14 cellular contexts compared by ENCODE assay signal in the genomic region with DNA sequence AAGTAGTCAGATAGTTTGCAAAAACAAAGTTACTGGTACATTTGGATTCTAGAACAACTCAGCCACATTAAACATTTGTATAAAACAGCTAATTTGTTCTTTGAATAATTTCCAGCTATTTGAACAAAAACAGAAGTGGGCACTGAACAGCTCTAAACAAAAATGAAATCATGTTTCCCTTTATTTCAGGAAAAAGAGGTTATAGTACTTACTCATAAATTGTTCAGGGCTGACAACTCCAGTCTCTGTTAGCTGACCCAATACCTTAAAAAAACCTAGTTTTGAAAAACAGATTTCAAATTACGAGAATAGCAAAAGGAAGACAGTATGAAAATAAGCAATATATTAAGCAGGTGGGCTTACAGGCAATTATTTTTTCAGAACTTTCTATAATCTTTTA. TPM values are rescaled to one million over a fixed set of nuclear protein-coding genes. Genes with fewer than 3 reads are reported as not detected.
DNase-seq lines count a peak whose midpoint lies in the region; ATAC-seq, FAIRE-seq and TF ChIP-seq lines count a peak whose summit lies in the region.
"Had no signal": no experiment of that assay in that cellular context is flagged by ENCODE, and none has a peak within 500 bp of the region (broad histone marks: within the 10 kb centered on the region; RNA-seq: fewer than 3 reads in every experiment).

No MANE protein-coding gene starts in this region.

- DNase-seq in CD1c-positive myeloid dendritic cell (ENCODE audit: extremely low spot score) (peak; percentile 9), Karpas-422 (no peak), endothelial cell of umbilical vein (ENCODE audit: low read depth, low spot score) (peak; percentile 64), NCI-H1048 (lab: John Stamatoyannopoulos, UW) (no peak)
- no peak for DNase-seq in stimulated activated CD4-positive, alpha-beta T cell treated with anti-CD3 and anti-CD28 coated beads, Interleukin-2, amount 100 ng/mL, for 24 hours
- DNase-seq: AML-193; CD4-positive, CD25-positive, alpha-beta regulatory T cell; DMS53; GF-D8 had no signal

- CTCF ChIA-PET in endothelial cell of umbilical vein (lab: Charles Lee), result interaction anchor here (0.6 to 1.1 kb wide), 3 partner anchors 14 to 178 kb away, joined by 3 read pairs; no protein-coding TSS in a partner anchor

- H3K9me3 ChIP-seq in Karpas-422 (ENCODE audit: low read length) (no peaks in the 10 kb centered on the region), endothelial cell of umbilical vein (replicated peaks; ENCODE audit: control insufficient read depth, insufficient read depth, low read length) (no peaks in the 10 kb centered on the region), skeletal muscle satellite cell (replicated peaks; ENCODE audit: low read length) (no peaks in the 10 kb centered on the region)
- H3K9me3 ChIP-seq: BLaER1, HAP-1 had no signal

- intact Hi-C loops in endothelial cell of umbilical vein (cut with micrococcal nuclease), result no loop called here

- H3K36me3 ChIP-seq in Karpas-422 (ENCODE audit: insufficient read depth, low read length) (peaks cover 33% of the 10 kb centered on the region; the same call in 1 of the 2 replicates), endothelial cell of umbilical vein (ENCODE audit: control insufficient read depth in 2 of 2, extremely low read depth in 1 of 2, insufficient read depth in 2 of 2, low read length in 2 of 2) (peaks cover 2 to 16% of the 10 kb centered on the region in 2 experiments), skeletal muscle satellite cell (ENCODE audit: insufficient read depth, low read length) (peaks cover 53% of the 10 kb centered on the region)

- dilution Hi-C loops in endothelial cell of umbilical vein (cut with MboI; ENCODE audit: extremely low pct_ligation_motif_present, low sequenced_read_pairs), result no loop called here

- BruUV-seq in endothelial cell of umbilical vein (replicated peaks; lab: Mats Ljungman, UMichigan), result no TSS peak

- FAIRE-seq in endothelial cell of umbilical vein (lab: Jason Lieb, UNC), result no peak
- FAIRE-seq: H1 had no signal

- H3K4me3 ChIP-seq in Karpas-422 (ENCODE audit: low read length), result no peak overlapping the region
- no peak overlapping the region for H3K4me3 ChIP-seq in endothelial cell of umbilical vein (replicated peaks in 1 of 3; ENCODE audit: insufficient read depth in 1 of 3, low read depth in 1 of 3, low read length in 3 of 3)
- H3K4me3 ChIP-seq in skeletal muscle satellite cell (ENCODE audit: low read length), result no peak overlapping the region
- H3K4me3 ChIP-seq: BLaER1, HAP-1 had no signal

- H3K4me2 ChIP-seq in Karpas-422 (ENCODE audit: low read depth, low read length, poor library complexity, severe bottlenecking), result no peak overlapping the region
- no peak overlapping the region for H3K4me2 ChIP-seq in endothelial cell of umbilical vein (ENCODE audit: insufficient read depth, low read length)
- H3K4me2 ChIP-seq in skeletal muscle satellite cell (ENCODE audit: low read length), result peak overlapping the region; percentile 2
- H3K4me2 ChIP-seq: BLaER1 had no signal

- H3K79me2 ChIP-seq in Karpas-422 (ENCODE audit: low read length), result peaks cover 48% of the 10 kb centered on the region
- peaks cover 34% of the 10 kb centered on the region for H3K79me2 ChIP-seq in endothelial cell of umbilical vein (ENCODE audit: control insufficient read depth, insufficient read depth, low read length)

- no peaks in the 10 kb centered on the region for H3K27me3 ChIP-seq in Karpas-422 (ENCODE audit: low read length)
- no peaks in the 10 kb centered on the region for H3K27me3 ChIP-seq in endothelial cell of umbilical vein (ENCODE audit: control insufficient read depth in 2 of 2, insufficient read depth in 2 of 2, low read length in 2 of 2)
- no peaks in the 10 kb centered on the region for H3K27me3 ChIP-seq in skeletal muscle satellite cell (ENCODE audit: control insufficient read depth, insufficient read depth, low read length)
- H3K27me3 ChIP-seq: BLaER1 had no signal

- H4K20me1 ChIP-seq in Karpas-422 (ENCODE audit: insufficient read depth, low read depth, low read length), result no peaks in the 10 kb centered on the region
- H4K20me1 ChIP-seq in endothelial cell of umbilical vein (replicated peaks; ENCODE audit: control insufficient read depth, extremely low read depth, insufficient read depth, low read length), result no peaks in the 10 kb centered on the region

- no peak for TF ChIP-seq CTCF in endothelial cell of umbilical vein (IDR thresholded peaks at IDR 0.05; ENCODE audit: extremely low read depth in 1 of 2, insufficient read depth in 1 of 2, low read depth in 1 of 2, low read length in 2 of 2)

- H3K9me1 ChIP-seq in endothelial cell of umbilical vein (replicated peaks; ENCODE audit: control insufficient read depth, extremely low read depth, insufficient read depth, low read length), result no peaks in the 10 kb centered on the region

- no peak overlapping the region for H2AFZ ChIP-seq in Karpas-422 (ENCODE audit: low read length)
- H2AFZ ChIP-seq in endothelial cell of umbilical vein (ENCODE audit: low read depth, low read length), result no peak overlapping the region

- no peaks in the 10 kb centered on the region for H3K9me2 ChIP-seq in Karpas-422 (replicated peaks; ENCODE audit: insufficient read depth, low read length)

- TF ChIP-seq POLR2A in endothelial cell of umbilical vein (IDR thresholded peaks at IDR 0.05; ENCODE audit: low read depth, low read length), result no peak

- H3K27ac ChIP-seq in Karpas-422 (ENCODE audit: low read length) (0 out of 2 replicates have a peak overlapping the region, but pooled peaks have one; percentile 34), endothelial cell of umbilical vein (ENCODE audit: insufficient read depth, low read depth, low read length) (no peak overlapping the region)
- H3K27ac ChIP-seq: BLaER1 had no signal

- peaks cover 12% of the 10 kb centered on the region for H3K4me1 ChIP-seq in Karpas-422 (ENCODE audit: low read length)
- peaks cover 20% of the 10 kb centered on the region for H3K4me1 ChIP-seq in endothelial cell of umbilical vein (ENCODE audit: control insufficient read depth, extremely low read depth, insufficient read depth, low read length)
- peaks cover 42% of the 10 kb centered on the region for H3K4me1 ChIP-seq in skeletal muscle satellite cell (ENCODE audit: control insufficient read depth, insufficient read depth, low read length)

- no peak for ATAC-seq in HG03039 (IDR thresholded peaks at IDR 0.05; ENCODE audit: unreplicated experiment)

- no peak overlapping the region for H3K9ac ChIP-seq in Karpas-422 (ENCODE audit: low read length)
- no peak overlapping the region for H3K9ac ChIP-seq in endothelial cell of umbilical vein (replicated peaks; ENCODE audit: extremely low read depth, insufficient read depth, low read length)
- no peak overlapping the region for H3K9ac ChIP-seq in skeletal muscle satellite cell (ENCODE audit: low read depth, low read length)
- H3K9ac ChIP-seq: BLaER1 had no signal

- POLR2A ChIA-PET in endothelial cell of umbilical vein (lab: Charles Lee), result no interaction called here

TF ChIP-seq in endothelial cell of umbilical vein, 7 proteins besides CTCF, POLR2A, EP300 and RAD21:
- no peak for TF ChIP-seq EZH2 (IDR thresholded peaks at IDR 0.05; ENCODE audit: borderline replicate concordance, low read depth, low read length, severe bottlenecking)
- no peak for TF ChIP-seq MYC (IDR thresholded peaks at IDR 0.05; ENCODE audit: low read depth, low read length)
- no peak for TF ChIP-seq JUN (IDR thresholded peaks at IDR 0.05; ENCODE audit: borderline replicate concordance, insufficient read depth, insufficient read length, low read depth)
- TF ChIP-seq FOS (IDR thresholded peaks at IDR 0.05; ENCODE audit: borderline replicate concordance, insufficient read depth, low read length), result no peak
- TF ChIP-seq, protein P1, sequence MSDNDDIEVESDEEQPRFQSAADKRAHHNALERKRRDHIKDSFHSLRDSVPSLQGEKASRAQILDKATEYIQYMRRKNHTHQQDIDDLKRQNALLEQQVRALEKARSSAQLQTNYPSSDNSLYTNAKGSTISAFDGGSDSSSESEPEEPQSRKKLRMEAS (IDR thresholded peaks at IDR 0.05; ENCODE audit: insufficient read depth, insufficient read length), result no peak
- TF ChIP-seq POLR2AphosphoS5 (IDR thresholded peaks at IDR 0.05; ENCODE audit: insufficient read depth, low read depth, low read length), result no peak
- TF ChIP-seq GATA2 (IDR thresholded peaks at IDR 0.05; ENCODE audit: insufficient read depth, insufficient read length, low read depth, low read length), result no peak

RNA-seq across cellular contexts. Expression of a gene that starts 8.2 kb away (rescaled TPM):
- 14.4 and 30.7 TPM in 2 replicates for total RNA-seq in Karpas-422 (2014; rRNA removed; shearing (Covaris generic); ENCODE audit: low replicate concordance)
- total RNA-seq in endothelial cell of umbilical vein, result 38.2 and 38.9 TPM in 2 replicates
- 15.9 and 18.7 TPM in 2 replicates for polyA plus RNA-seq in endothelial cell of umbilical vein
- polyA plus RNA-seq in endothelial cell of umbilical vein (2011; cell fraction: cytosol; rRNA removed), result 19.0 and 22.3 TPM in 2 replicates
- 8.3 and 10.2 TPM in 2 replicates for polyA plus RNA-seq in endothelial cell of umbilical vein (2011; cell fraction: nucleus; rRNA removed)
- polyA plus RNA-seq in endothelial cell of umbilical vein (2012), result 20.6 and 40.9 TPM in 2 replicates
- polyA minus RNA-seq in endothelial cell of umbilical vein, result 16.1 and 17.3 TPM in 2 replicates
- 32.1 TPM for polyA minus RNA-seq in endothelial cell of umbilical vein (2011; cell fraction: cytosol; rRNA and poly(A)+ RNA removed)
- 6.9 and 12.0 TPM in 2 replicates for polyA minus RNA-seq in endothelial cell of umbilical vein (2011; cell fraction: nucleus; rRNA and poly(A)+ RNA removed)
- 124 and 131 TPM in 2 replicates for total RNA-seq in skeletal muscle satellite cell (2012; rRNA removed)

RNA-seq across cellular contexts. Expression of a gene that starts 53.2 kb away (rescaled TPM):
- 14.5 and 40.5 TPM in 2 replicates for total RNA-seq in Karpas-422 (2014; rRNA removed; shearing (Covaris generic); ENCODE audit: low replicate concordance)
- 21.0 and 21.3 TPM in 2 replicates for total RNA-seq in endothelial cell of umbilical vein
- polyA plus RNA-seq in endothelial cell of umbilical vein, result 5.3 and 6.2 TPM in 2 replicates
- 6.3 and 6.4 TPM in 2 replicates for polyA plus RNA-seq in endothelial cell of umbilical vein (2011; cell fraction: cytosol; rRNA removed)
- polyA plus RNA-seq in endothelial cell of umbilical vein (2011; cell fraction: nucleus; rRNA removed), result 4.8 and 5.8 TPM in 2 replicates
- polyA plus RNA-seq in endothelial cell of umbilical vein (2012), result 7.6 and 10.4 TPM in 2 replicates
- 8.6 and 9.2 TPM in 2 replicates for polyA minus RNA-seq in endothelial cell of umbilical vein
- polyA minus RNA-seq in endothelial cell of umbilical vein (2011; cell fraction: cytosol; rRNA and poly(A)+ RNA removed), result 6.2 TPM
- polyA minus RNA-seq in endothelial cell of umbilical vein (2011; cell fraction: nucleus; rRNA and poly(A)+ RNA removed), result 5.6 and 7.6 TPM in 2 replicates
- 29.1 and 31.4 TPM in 2 replicates for total RNA-seq in skeletal muscle satellite cell (2012; rRNA removed)

Comparison
In these comparisons a context has a peak if more than half of its experiments do, and no peak if none do; other contexts are left out.
1. DNase-seq: peak in CD1c-positive myeloid dendritic cell (single experiment) and endothelial cell of umbilical vein (single experiment); none in Karpas-422 (single experiment), NCI-H1048 (single experiment) and stimulated activated CD4-positive, alpha-beta T cell treated with anti-CD3 and anti-CD28 coated beads, Interleukin-2, amount 100 ng/mL, for 24 hours (0 of 2).